ENCODE assay signal across 2 cellular contexts in genomic region chr3:193875601-193876321, GRCh38.
TF ChIP-seq lines count a peak whose summit lies in the region.

No MANE protein-coding gene starts in this region.

TF ChIP-seq in HEK293, 187 proteins besides CTCF, POLR2A, EP300 and RAD21:
- TF ChIP-seq ATF2 (tag by site-specific recombination; IDR thresholded peaks at IDR 0.05; ENCODE audit: low read depth) (no peak), ZBTB17 (tag by site-specific recombination; IDR thresholded peaks at IDR 0.05) (peak; percentile 42; the same call in 1 of the 2 replicates), ZNF211 (tag by site-specific recombination; IDR thresholded peaks at IDR 0.05; ENCODE audit: low read depth) (no peak)

TF ChIP-seq in K562, 482 proteins besides CTCF, POLR2A, EP300 and RAD21:
- no peak for TF ChIP-seq ZNF253 (CRISPR knock-in tag; conservative IDR thresholded peaks at IDR 0.05)
- no peak for TF ChIP-seq CEBPG (CRISPR knock-in tag; IDR thresholded peaks at IDR 0.05)
- peak in 1 of 2 experiments; percentile 58; a peak in 2 of 4 replicates for TF ChIP-seq CEBPG (tag; conservative IDR thresholded peaks at IDR 0.05 in 1 of 2, IDR thresholded peaks at IDR 0.05 in 1 of 2)
- TF ChIP-seq ZNF134 (CRISPR knock-in tag; conservative IDR thresholded peaks at IDR 0.05), result no peak
- 0 out of 2 replicates have a peak, but pooled peaks have one; percentile 21 for TF ChIP-seq CEBPB (tag; IDR thresholded peaks at IDR 0.05)
- TF ChIP-seq NR2C1 (IDR thresholded peaks at IDR 0.05), result no peak
- no peak for TF ChIP-seq NR2C1 (tag; IDR thresholded peaks at IDR 0.05)
- no peak for TF ChIP-seq TARDBP (IDR thresholded peaks at IDR 0.05)
- TF ChIP-seq FOSL1 (tag; conservative IDR thresholded peaks at IDR 0.05), result no peak
- TF ChIP-seq TCFL5 (CRISPR knock-in tag; conservative IDR thresholded peaks at IDR 0.05), result no peak
- TF ChIP-seq RBM22 (IDR thresholded peaks at IDR 0.05; ENCODE audit: low read depth, low read length, poor library complexity, severe bottlenecking), result no peak
- TF ChIP-seq FOXP1 (CRISPR knock-in tag; IDR thresholded peaks at IDR 0.05), result no peak
- TF ChIP-seq E2F8 (IDR thresholded peaks at IDR 0.05; ENCODE audit: low read depth, partially characterized antibody), result no peak
